ENCODE assay signal across 1 cellular context in genomic region chr2:219650426-219651248, GRCh38.
TF ChIP-seq lines count a peak whose summit lies in the region.

No MANE protein-coding gene starts in this region.

TF ChIP-seq in IMR-90, 13 proteins besides CTCF, POLR2A, EP300 and RAD21 (continued from another document):
- TF ChIP-seq USF2 (IDR thresholded peaks at IDR 0.05; ENCODE audit: low read depth, low read length) (no peak), FOS (IDR thresholded peaks at IDR 0.05; ENCODE audit: low read depth, low read length) (no peak), MAFK (IDR thresholded peaks at IDR 0.05; ENCODE audit: low read depth, low read length) (no peak), RFX5 (IDR thresholded peaks at IDR 0.05; ENCODE audit: low read depth, low read length) (no peak)
